Comparison of ENCODE assay signal across 9 cellular contexts in the genomic region with DNA sequence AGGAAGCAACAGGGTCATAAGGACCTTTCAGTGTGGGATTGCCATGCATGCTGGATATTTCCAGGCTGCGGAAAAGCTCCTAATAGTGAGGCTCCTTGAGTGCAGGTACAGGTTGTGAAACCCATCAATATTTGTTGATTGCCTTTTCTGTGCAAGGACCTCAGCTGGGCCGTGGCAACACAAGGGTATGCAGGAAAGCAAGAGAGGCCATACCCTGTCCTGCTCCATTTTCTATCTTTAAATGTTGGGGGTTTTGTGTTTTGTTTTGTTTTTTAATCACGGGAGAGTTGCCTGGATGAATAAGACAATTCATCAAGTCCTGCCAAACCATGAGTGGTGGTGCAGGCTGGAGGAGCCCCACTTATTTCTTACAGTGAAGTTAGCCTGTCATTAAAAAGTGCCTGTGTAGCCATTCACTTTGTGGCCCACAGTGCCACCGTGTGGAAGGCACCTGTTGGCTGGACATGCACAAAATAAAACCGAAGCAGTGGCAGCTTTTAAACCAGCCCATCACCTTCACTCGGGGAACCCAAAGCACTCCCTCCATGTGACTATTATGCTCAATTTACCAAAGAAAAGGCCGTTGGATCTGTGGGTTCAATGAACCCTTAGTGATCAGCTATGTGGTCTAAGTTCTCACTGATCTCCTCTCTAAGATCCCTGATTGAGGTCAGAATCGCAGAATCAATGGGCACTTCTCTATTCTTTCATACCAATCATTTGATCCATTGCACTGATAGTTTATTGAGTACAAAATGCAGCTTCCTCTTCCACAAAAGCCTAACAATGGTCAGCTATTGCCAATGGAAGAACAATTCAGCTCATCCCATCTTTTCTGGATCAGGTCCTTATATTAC. TPM values are rescaled to one million over a fixed set of nuclear protein-coding genes. Genes with fewer than 3 reads are reported as not detected.
A peak's percentile ranks its signal among the peaks of the same experiment; 100 is the strongest.
DNase-seq lines count a peak whose midpoint lies in the region; ATAC-seq and TF ChIP-seq lines count a peak whose summit lies in the region.
"Had no signal": no experiment of that assay in that cellular context is flagged by ENCODE, and none has a peak within 500 bp of the region (broad histone marks: within the 10 kb centered on the region; RNA-seq: fewer than 3 reads in every experiment).

No MANE protein-coding gene starts in this region.

- H3K4me3 ChIP-seq in colonic mucosa: no peak overlapping the region

- no peaks in the 10 kb centered on the region for H3K4me1 Mint-ChIP-seq in mesothelial cell of epicardium

- no peaks in the 10 kb centered on the region for H3K36me3 Mint-ChIP-seq in mesothelial cell of epicardium

- no peak overlapping the region for H3K4me3 Mint-ChIP-seq in mesothelial cell of epicardium

- H3K36me3 ChIP-seq in colonic mucosa: no peaks in the 10 kb centered on the region

- H3K9me3 ChIP-seq in colonic mucosa: no peaks in the 10 kb centered on the region

- no peak for TF ChIP-seq POLR2A in GM18505 (IDR thresholded peaks at IDR 0.05; ENCODE audit: borderline replicate concordance, extremely low read depth, insufficient read depth, insufficient read length)

- TF ChIP-seq CTCF in colonic mucosa (IDR thresholded peaks at IDR 0.05): peak; percentile 27
- TF ChIP-seq CTCF in mesothelial cell of epicardium (IDR thresholded peaks at IDR 0.05; ENCODE audit: unreplicated experiment): peak; percentile 28

- H3K4me1 ChIP-seq in colonic mucosa: no peaks in the 10 kb centered on the region

- H3K27me3 ChIP-seq in colonic mucosa: no peaks in the 10 kb centered on the region

- intact Hi-C loops in colonic mucosa (cut with DNase I): loop anchor here (10.0 kb wide), 1 partner anchor 947 kb away; no protein-coding TSS in a partner anchor

- H3K9ac ChIP-seq in colonic mucosa (ENCODE audit: low read depth in 2 of 2, low read length in 2 of 2): no peak overlapping the region

- ATAC-seq in GM18505 (IDR thresholded peaks at IDR 0.05; ENCODE audit: unreplicated experiment) (peak; percentile 76), HG02981 (IDR thresholded peaks at IDR 0.05; ENCODE audit: unreplicated experiment) (peak; percentile 77), GM21423 (IDR thresholded peaks at IDR 0.05; ENCODE audit: unreplicated experiment) (no peak)

- DNase-seq in CD1c-positive myeloid dendritic cell (ENCODE audit: extremely low spot score) (peak; percentile 8), NCI-H526 treated with DMSO at 0.1 percent for 48 hours (lab: John Stamatoyannopoulos, UW) (peak; percentile 20), colonic mucosa (peak; percentile 30), mesothelial cell of epicardium (ENCODE audit: low spot score in 2 of 2, unreplicated experiment in 2 of 2) (no peak)
- DNase-seq in activated naive CD4-positive, alpha-beta T cell treated with Interleukin-2 at 50 U/mL for 16 hours: no peak

- H3K27ac ChIP-seq in colonic mucosa: no peak overlapping the region

- no peaks in the 10 kb centered on the region for H3K9me3 Mint-ChIP-seq in mesothelial cell of epicardium

- no peak overlapping the region for H3K27ac Mint-ChIP-seq in mesothelial cell of epicardium

- no peaks in the 10 kb centered on the region for H3K27me3 Mint-ChIP-seq in mesothelial cell of epicardium (ENCODE audit: low read depth)

RNA-seq across cellular contexts. Expression of a gene that starts 42.2 kb away (rescaled TPM):
- total RNA-seq in colonic mucosa (under 1 TPM; 0.11 to 0.44 TPM), mesothelial cell of epicardium (not detected in 3 replicates)
- total RNA-seq: pulmonary artery endothelial cell had no signal

Comparison
In these comparisons a context has a peak if more than half of its experiments do, and no peak if none do; other contexts are left out.
1. DNase-seq: peak in CD1c-positive myeloid dendritic cell (single experiment), NCI-H526 treated with DMSO at 0.1 percent for 48 hours (single experiment) and colonic mucosa (single experiment); none in mesothelial cell of epicardium (0 of 2) and activated naive CD4-positive, alpha-beta T cell treated with Interleukin-2 at 50 U/mL for 16 hours (single experiment).